26 cellular contexts compared by ENCODE assay signal in the genomic region with DNA sequence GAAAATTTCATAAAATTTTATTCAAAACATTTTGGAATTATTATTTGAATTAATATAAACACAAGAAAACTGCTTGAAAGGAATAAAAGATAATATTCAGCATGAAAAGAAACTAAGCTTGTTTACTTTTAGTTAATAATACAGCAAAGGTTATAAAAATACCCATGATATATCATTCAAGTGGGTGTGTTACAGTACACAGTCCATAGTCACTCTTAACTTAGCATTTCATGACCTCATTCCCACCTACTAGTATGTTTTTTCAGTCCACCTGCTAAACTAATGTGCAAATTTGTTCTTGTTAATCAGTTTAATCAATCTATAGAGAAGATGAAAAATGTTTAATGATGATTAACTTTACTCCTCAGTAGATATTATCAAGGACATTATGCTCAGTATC.
A peak's percentile ranks its signal among the peaks of the same experiment; 100 is the strongest.
DNase-seq lines count a peak whose midpoint lies in the region; ATAC-seq, FAIRE-seq and TF ChIP-seq lines count a peak whose summit lies in the region.
"Had no signal": no experiment of that assay in that cellular context is flagged by ENCODE, and none has a peak within 500 bp of the region (broad histone marks: within the 10 kb centered on the region; RNA-seq: fewer than 3 reads in every experiment).

No MANE protein-coding gene starts in this region.

- H3K79me2 ChIP-seq in hepatocyte (no peaks in the 10 kb centered on the region), Karpas-422 (ENCODE audit: low read length) (no peaks in the 10 kb centered on the region)

- H2AFZ ChIP-seq in hepatocyte (no peak overlapping the region), Karpas-422 (ENCODE audit: low read length) (no peak overlapping the region)

- H3K27me3 ChIP-seq in hepatocyte (no peaks in the 10 kb centered on the region), small intestine (ENCODE audit: control insufficient read depth in 2 of 2, insufficient read depth in 2 of 2, low read length in 2 of 2) (no peaks in the 10 kb centered on the region), Karpas-422 (ENCODE audit: low read length) (no peaks in the 10 kb centered on the region)
- H3K27me3 ChIP-seq: BE2C, BLaER1 had no signal

- H3K27ac ChIP-seq in hepatocyte (no peak overlapping the region), small intestine (ENCODE audit: low read depth in 1 of 2, low read length in 1 of 2) (no peak overlapping the region), Karpas-422 (ENCODE audit: low read length) (no peak overlapping the region)
- H3K27ac ChIP-seq: 22Rv1, BLaER1 had no signal

- H3K4me3 ChIP-seq in hepatocyte: no peak overlapping the region
- no peak overlapping the region for H3K4me3 ChIP-seq in mucosa of descending colon
- no peak overlapping the region for H3K4me3 ChIP-seq in small intestine (ENCODE audit: low read depth in 1 of 2, low read length in 2 of 2)
- H3K4me3 ChIP-seq in Karpas-422 (ENCODE audit: low read length): no peak overlapping the region
- no peak overlapping the region for H3K4me3 ChIP-seq in foreskin fibroblast (ENCODE audit: low read depth in 1 of 2, low read length in 2 of 2)
- H3K4me3 ChIP-seq: BLaER1, GM12878 had no signal

- ATAC-seq in mucosa of descending colon: peak; percentile 84
- ATAC-seq: GM12878 had no signal

- no peaks in the 10 kb centered on the region for H4K20me1 ChIP-seq in hepatocyte (ENCODE audit: insufficient read depth, poor library complexity, severe bottlenecking)
- H4K20me1 ChIP-seq in Karpas-422 (ENCODE audit: insufficient read depth, low read depth, low read length): no peaks in the 10 kb centered on the region
- H4K20me1 ChIP-seq: BLaER1 had no signal

- FAIRE-seq in A204.1 (lab: Jason Lieb, UNC) (peak; percentile 14), small intestine (lab: Jason Lieb, UNC) (peak; percentile 93)
- FAIRE-seq: GM12878, GM12892, GM18507 had no signal

- H3K4me2 ChIP-seq in hepatocyte (peak overlapping the region; percentile 26), Karpas-422 (ENCODE audit: low read depth, low read length, poor library complexity, severe bottlenecking) (no peak overlapping the region)
- H3K4me2 ChIP-seq: BLaER1 had no signal

- H3K9me3 ChIP-seq in hepatocyte (ENCODE audit: low read depth) (no peaks in the 10 kb centered on the region), mucosa of descending colon (no peaks in the 10 kb centered on the region), small intestine (ENCODE audit: control insufficient read depth, low read depth) (no peaks in the 10 kb centered on the region), Karpas-422 (ENCODE audit: low read length) (peaks cover 13% of the 10 kb centered on the region)
- H3K9me3 ChIP-seq: BE2C, BLaER1 had no signal

- no peak for TF ChIP-seq CTCF in hepatocyte (IDR thresholded peaks at IDR 0.05; ENCODE audit: poor library complexity)
- no peak for TF ChIP-seq CTCF in mucosa of descending colon (IDR thresholded peaks at IDR 0.05)
- no peak for TF ChIP-seq CTCF in foreskin fibroblast (IDR thresholded peaks at IDR 0.05; ENCODE audit: low read depth, low read length)

- H3K4me1 ChIP-seq in hepatocyte (ENCODE audit: insufficient read depth): peaks cover 3% of the 10 kb centered on the region
- H3K4me1 ChIP-seq in mucosa of descending colon (ENCODE audit: low read depth): peaks cover 9% of the 10 kb centered on the region
- no peaks in the 10 kb centered on the region for H3K4me1 ChIP-seq in small intestine (ENCODE audit: control insufficient read depth in 2 of 2, insufficient read depth in 1 of 2, low read depth in 1 of 2, low read length in 1 of 2)
- H3K4me1 ChIP-seq in Karpas-422 (ENCODE audit: low read length): no peaks in the 10 kb centered on the region
- H3K4me1 ChIP-seq: BE2C, BLaER1 had no signal

- no peak overlapping the region for H3K9ac ChIP-seq in Karpas-422 (ENCODE audit: low read length)
- H3K9ac ChIP-seq: BLaER1 had no signal

- no peaks in the 10 kb centered on the region for H3K36me3 ChIP-seq in hepatocyte (replicated peaks; ENCODE audit: insufficient read depth, low read depth)
- H3K36me3 ChIP-seq in mucosa of descending colon (ENCODE audit: low read depth): no peaks in the 10 kb centered on the region
- no peaks in the 10 kb centered on the region for H3K36me3 ChIP-seq in small intestine (ENCODE audit: control insufficient read depth in 2 of 2, insufficient read depth in 2 of 2, low read length in 2 of 2)
- H3K36me3 ChIP-seq in Karpas-422 (ENCODE audit: insufficient read depth, low read length): no peaks in the 10 kb centered on the region
- H3K36me3 ChIP-seq: BE2C, BLaER1 had no signal

- DNase-seq in hepatocyte (ENCODE audit: low spot score) (no peak), mucosa of descending colon (no peak), small intestine (peak; percentile 77), Karpas-422 (no peak), foreskin fibroblast (no peak)
- DNase-seq in stimulated activated CD4-positive, alpha-beta T cell treated with anti-CD3 and anti-CD28 coated beads, Interleukin-4, amount 100 ng/mL, for 4 hours: no peak
- DNase-seq: ACHN; BE2C; C1 segment of cervical spinal cord; CD4-positive, alpha-beta memory T cell; CD4-positive, CD25-positive, alpha-beta regulatory T cell; CD8-positive, alpha-beta memory T cell; COR-L47; DMS 273 treated with DMSO at 0.1 percent for 48 hours; DMS153; DMS53; DMS79; DND-41; EL; GDM1 had no signal

- H3K9me2 ChIP-seq in hepatocyte (replicated peaks; ENCODE audit: insufficient read depth) (no peaks in the 10 kb centered on the region), Karpas-422 (replicated peaks; ENCODE audit: insufficient read depth, low read length) (no peaks in the 10 kb centered on the region)

- intact Hi-C loops in mucosa of descending colon (cut with DNase I, micrococcal nuclease): no loop called here
